21 cellular contexts compared by ENCODE assay signal in the genomic region with DNA sequence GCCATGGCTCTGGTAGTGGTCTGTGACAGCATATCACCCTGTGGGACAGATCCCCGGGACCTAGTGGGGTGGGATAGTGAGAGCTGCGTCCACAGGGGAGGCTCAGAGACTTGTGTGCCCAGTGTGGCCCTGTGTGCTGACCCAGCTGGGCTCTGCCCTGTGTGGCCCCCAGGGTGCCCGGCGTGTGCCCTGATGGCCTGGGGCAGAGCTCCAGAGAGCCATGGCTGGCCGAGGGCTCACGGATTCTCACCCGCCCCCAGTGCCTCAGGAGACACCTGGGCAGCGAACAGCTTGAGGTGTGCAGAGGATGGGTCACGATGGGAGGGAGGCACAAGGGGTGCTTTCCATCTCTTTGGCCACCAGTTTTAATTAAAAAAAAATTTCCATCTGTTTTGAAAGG.
"Had no signal": no experiment of that assay in that cellular context is flagged by ENCODE, and none has a peak within 500 bp of the region (broad histone marks: within the 10 kb centered on the region; RNA-seq: fewer than 3 reads in every experiment).

No MANE protein-coding gene starts in this region.

- H3K36me3 ChIP-seq: stomach, thoracic aorta had no signal

- H3K9me3 Mint-ChIP-seq: dendritic cell treated with granulocyte-macrophage colony-stimulating factor and Interleukin-4, amounts not matched to agents 40 ng/mL and 50 ng/mL, for 4 days; effector memory CD8-positive, alpha-beta T cell; naive B cell; nephron had no signal

- H3K4me3 ChIP-seq: hepatocyte, lung, psoas muscle, stomach, thoracic aorta had no signal

- H3K36me3 Mint-ChIP-seq: naive B cell had no signal

- H2AFZ ChIP-seq: hepatocyte had no signal

- H3K27ac ChIP-seq: hepatocyte, psoas muscle, thoracic aorta had no signal

- DNase-seq: effector memory CD8-positive, alpha-beta T cell; erythroblast; foreskin melanocyte; head of caudate nucleus; kidney; left cardiac atrium; left ventricle myocardium superior; mesendoderm; naive B cell; psoas muscle; small intestine; stimulated activated CD4-positive, alpha-beta T cell treated with anti-CD3 and anti-CD28 coated beads, Interleukin-12 subunit alpha, Interleukin-12 subunit beta, amount 100 ng/mL, for 4 hours; stimulated activated naive CD4-positive, alpha-beta T cell; stomach; substantia nigra; trophoblast cell had no signal

- ATAC-seq: effector memory CD8-positive, alpha-beta T cell; left cardiac atrium; left ventricle myocardium superior; psoas muscle had no signal

- H3K27me3 ChIP-seq: hepatocyte, stomach had no signal

- H3K27ac Mint-ChIP-seq: dendritic cell treated with granulocyte-macrophage colony-stimulating factor and Interleukin-4, amounts not matched to agents 40 ng/mL and 50 ng/mL, for 4 days; effector memory CD8-positive, alpha-beta T cell; naive B cell; nephron had no signal

- H3K9me3 ChIP-seq: psoas muscle, stomach, thoracic aorta had no signal

- H3K4me3 Mint-ChIP-seq: dendritic cell treated with granulocyte-macrophage colony-stimulating factor and Interleukin-4, amounts not matched to agents 40 ng/mL and 50 ng/mL, for 4 days; effector memory CD8-positive, alpha-beta T cell; naive B cell; nephron had no signal

- H3K4me2 ChIP-seq: hepatocyte had no signal
